ENCODE assay signal across 12 cellular contexts in genomic region chr15:63244399-63244798, GRCh38. TPM values are rescaled to one million over a fixed set of nuclear protein-coding genes. Genes with fewer than 3 reads are reported as not detected.
DNase-seq lines count a peak whose midpoint lies in the region; ATAC-seq and TF ChIP-seq lines count a peak whose summit lies in the region.
"Had no signal": no experiment of that assay in that cellular context is flagged by ENCODE, and none has a peak within 500 bp of the region (broad histone marks: within the 10 kb centered on the region; RNA-seq: fewer than 3 reads in every experiment).

No MANE protein-coding gene starts in this region.

- no peak for DNase-seq in activated naive CD4-positive, alpha-beta T cell treated with anti-CD3 and anti-CD28 coated beads, Interleukin-2, amount 50 U/mL, for 16 hours
- DNase-seq in central memory CD8-positive, alpha-beta T cell (ENCODE audit: low spot score in 2 of 2) = no peak
- no peak for DNase-seq in transverse colon
- DNase-seq in NCI-H2029 treated with DMSO at 0.1 percent for 48 hours (lab: John Stamatoyannopoulos, UW) = no peak
- no peak for DNase-seq in NCI-H524 treated with DMSO at 0.1 percent for 48 hours (lab: John Stamatoyannopoulos, UW)
- DNase-seq: activated CD8-positive, alpha-beta memory T cell treated with anti-CD3 and anti-CD28 coated beads, Interleukin-2, amount 50 U/mL, for 48 hours; NCI-H1436 treated with DMSO at 0.1 percent for 48 hours; nephron progenitor cell had no signal

- ATAC-seq in central memory CD8-positive, alpha-beta T cell (replicated peaks; ENCODE audit: extremely low read depth, poor library complexity, severe bottlenecking) = no peak
- ATAC-seq in HG03139 (IDR thresholded peaks at IDR 0.05; ENCODE audit: unreplicated experiment) = no peak

- in situ Hi-C loops in transverse colon (cut with MboI; ENCODE audit: low pct_ligation_motif_present in 1 of 4, low pct_unique_long_range_greater_than_20kb in 1 of 4, low sequenced_read_pairs in 3 of 4) = no loop called here

- H3K36me3 Mint-ChIP-seq in activated naive CD4-positive, alpha-beta T cell treated with anti-CD3 and anti-CD28 coated beads, Interleukin-2, amount 50 U/mL, for 24 hours = peaks cover 32% of the 10 kb centered on the region
- H3K36me3 Mint-ChIP-seq in central memory CD8-positive, alpha-beta T cell (ENCODE audit: insufficient read depth) = peaks cover 30% of the 10 kb centered on the region

- H3K9ac ChIP-seq in muscle layer of colon (ENCODE audit: low read length) = no peak overlapping the region

- peak overlapping the region; percentile 49 for H3K4me3 Mint-ChIP-seq in activated naive CD4-positive, alpha-beta T cell treated with anti-CD3 and anti-CD28 coated beads, Interleukin-2, amount 50 U/mL, for 24 hours
- no peak overlapping the region for H3K4me3 Mint-ChIP-seq in central memory CD8-positive, alpha-beta T cell
- H3K4me3 Mint-ChIP-seq: nephron progenitor cell had no signal

- no peaks in the 10 kb centered on the region for H3K27me3 Mint-ChIP-seq in activated naive CD4-positive, alpha-beta T cell treated with anti-CD3 and anti-CD28 coated beads, Interleukin-2, amount 50 U/mL, for 24 hours
- no peaks in the 10 kb centered on the region for H3K27me3 Mint-ChIP-seq in central memory CD8-positive, alpha-beta T cell

- H3K9me3 ChIP-seq in muscle layer of colon (ENCODE audit: low read length) (no peaks in the 10 kb centered on the region), transverse colon (no peaks in the 10 kb centered on the region)

- H3K27ac ChIP-seq in muscle layer of colon (ENCODE audit: low read depth, low read length) (peak overlapping the region; percentile 56), transverse colon (peak overlapping the region; percentile 33 to 61 (median 51))

- H3K4me1 ChIP-seq in muscle layer of colon (ENCODE audit: insufficient read depth, low read length) (peaks cover 13% of the 10 kb centered on the region), transverse colon (peaks cover 0 to 26% (median 2%) of the 10 kb centered on the region in 4 donors)

- TF ChIP-seq POLR2A in transverse colon (IDR thresholded peaks at IDR 0.05) = no peak

- TF ChIP-seq CTCF in transverse colon (IDR thresholded peaks at IDR 0.05) = no peak

- peak overlapping the region; percentile 90 for H3K27ac Mint-ChIP-seq in activated naive CD4-positive, alpha-beta T cell treated with anti-CD3 and anti-CD28 coated beads, Interleukin-2, amount 50 U/mL, for 24 hours
- H3K27ac Mint-ChIP-seq in central memory CD8-positive, alpha-beta T cell (ENCODE audit: low read depth) = peak overlapping the region; percentile 68
- H3K27ac Mint-ChIP-seq: nephron progenitor cell had no signal

- intact Hi-C loops in transverse colon (cut with DNase I; ENCODE audit: low total_unique reads) = no loop called here

- H3K36me3 ChIP-seq in muscle layer of colon (ENCODE audit: insufficient read depth, low read length) (no peaks in the 10 kb centered on the region), transverse colon (no peaks in the 10 kb centered on the region)

- H3K27me3 ChIP-seq in muscle layer of colon (ENCODE audit: control insufficient read depth in 1 of 2, insufficient read depth in 2 of 2, low read length in 2 of 2) = no peaks in the 10 kb centered on the region
- H3K27me3 ChIP-seq in transverse colon = no peaks in the 10 kb centered on the region

- 47 to 58% methylated on average over 4 of the region's 4 CpGs for WGBS in transverse colon (ENCODE audit: low coverage in 1 of 2), 2 donors

- H3K4me3 ChIP-seq in muscle layer of colon (ENCODE audit: low read depth in 1 of 2, low read length in 2 of 2) (no peak overlapping the region), transverse colon (no peak overlapping the region)
- H3K4me3 ChIP-seq: GM12878 had no signal

- TF ChIP-seq EP300 in transverse colon (IDR thresholded peaks at IDR 0.05; ENCODE audit: low read depth) = no peak

- H3K4me1 Mint-ChIP-seq in activated naive CD4-positive, alpha-beta T cell treated with anti-CD3 and anti-CD28 coated beads, Interleukin-2, amount 50 U/mL, for 24 hours = peaks cover 81% of the 10 kb centered on the region
- peaks cover 66% of the 10 kb centered on the region for H3K4me1 Mint-ChIP-seq in central memory CD8-positive, alpha-beta T cell

- H3K9me3 Mint-ChIP-seq in activated naive CD4-positive, alpha-beta T cell treated with anti-CD3 and anti-CD28 coated beads, Interleukin-2, amount 50 U/mL, for 24 hours = no peaks in the 10 kb centered on the region
- H3K9me3 Mint-ChIP-seq in central memory CD8-positive, alpha-beta T cell = no peaks in the 10 kb centered on the region

RNA-seq across cellular contexts. Expression of gene APH1B, which starts 33.0 kb away (rescaled TPM):
- total RNA-seq in transverse colon = 1 to 10 TPM in 3 of 4 donors, under 1 TPM in 1; 0.80 to 9.7 (median 7.1) TPM

RNA-seq across cellular contexts. Expression of gene RAB8B, which starts 55.0 kb away (rescaled TPM):
- 10 to 100 TPM in 2 of 4 donors, 1 to 10 TPM in 2; 3.2 to 25.4 (median 9.5) TPM for total RNA-seq in transverse colon
